In the genomic region with DNA sequence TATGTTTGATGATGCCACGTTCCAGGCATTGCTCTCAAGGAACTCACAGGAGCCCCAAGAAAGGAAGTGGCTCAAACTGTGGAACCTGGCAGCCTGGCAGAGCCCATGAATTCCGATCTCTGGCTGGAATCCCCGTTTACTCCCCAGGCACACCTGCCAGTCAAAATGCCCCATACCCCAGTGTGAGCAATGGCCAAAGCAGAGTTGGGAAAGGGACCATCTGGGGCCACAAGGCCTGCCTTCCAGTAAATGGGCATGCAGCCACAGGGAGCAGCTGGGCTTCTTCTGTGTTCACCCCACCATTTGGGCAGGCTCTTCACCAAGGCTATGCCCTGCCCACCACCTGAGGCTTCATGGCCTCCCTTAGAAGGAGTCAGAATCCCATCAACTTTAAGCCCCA, we compare ENCODE assay signal across 20 cellular contexts.
DNase-seq lines count a peak whose midpoint lies in the region; ATAC-seq and TF ChIP-seq lines count a peak whose summit lies in the region.
"Had no signal": no experiment of that assay in that cellular context is flagged by ENCODE, and none has a peak within 500 bp of the region (broad histone marks: within the 10 kb centered on the region; RNA-seq: fewer than 3 reads in every experiment).

No MANE protein-coding gene starts in this region.

- H3K4me3 Mint-ChIP-seq in endodermal cell = no peak overlapping the region
- H3K4me3 Mint-ChIP-seq: CD4-positive, CD25-positive, alpha-beta regulatory T cell; HFFc6 had no signal

- peaks cover 0 to 10% of the 10 kb centered on the region in 2 donors for H3K4me1 ChIP-seq in ascending aorta
- H3K4me1 ChIP-seq in thoracic aorta (ENCODE audit: control insufficient read depth in 1 of 2, low read depth in 2 of 2) = peaks cover 0 to 22% of the 10 kb centered on the region in 2 donors
- H3K4me1 ChIP-seq in endodermal cell (ENCODE audit: control insufficient read depth, insufficient read depth, low read length) = no peaks in the 10 kb centered on the region
- H3K4me1 ChIP-seq: BE2C had no signal

- peak; percentile 58 for DNase-seq in G401 (ENCODE audit: low spot score)
- DNase-seq in ascending aorta (ENCODE audit: low spot score in 2 of 2) = no peak
- peak; percentile 44 for DNase-seq in epithelial cell of esophagus (ENCODE audit: low read depth)
- DNase-seq in thoracic aorta (ENCODE audit: low spot score) = no peak
- no peak for DNase-seq in endodermal cell
- DNase-seq in occipital lobe (lab: John Stamatoyannopoulos, UW) = no peak
- DNase-seq: ACHN; BE2C; CD4-positive, CD25-positive, alpha-beta regulatory T cell; CD8-positive, alpha-beta memory T cell; COR-L47; DMS153; DMS79; GF-D8; GOT3; H7; HFFc6 had no signal

- in situ Hi-C loops in G401 (cut with HindIII; ENCODE audit: low sequenced_read_pairs) = no loop called here

- intact Hi-C loops in ascending aorta (cut with DNase I) = no loop called here

- H3K36me3 ChIP-seq in ascending aorta (peaks cover 5 to 21% of the 10 kb centered on the region in 2 donors), thoracic aorta (no peaks in the 10 kb centered on the region), endodermal cell (ENCODE audit: control insufficient read depth, insufficient read depth, low read length) (no peaks in the 10 kb centered on the region)
- H3K36me3 ChIP-seq: BE2C had no signal

- H3K9me3 ChIP-seq in ascending aorta (no peaks in the 10 kb centered on the region), thoracic aorta (no peaks in the 10 kb centered on the region), endodermal cell (ENCODE audit: control insufficient read depth, low read length) (peaks cover 7% of the 10 kb centered on the region)
- H3K9me3 ChIP-seq: BE2C had no signal

- no peak for ATAC-seq in thoracic aorta (ENCODE audit: insufficient number of reproducible peaks, low FRiP score, low read depth)
- no peak for ATAC-seq in HG03045 (IDR thresholded peaks at IDR 0.05; ENCODE audit: unreplicated experiment)
- ATAC-seq: HCT116 had no signal

- H3K27ac ChIP-seq in ascending aorta (peak overlapping the region; percentile 32 to 44), thoracic aorta (peak overlapping the region; percentile 51 to 58), endodermal cell (ENCODE audit: low read depth, low read length) (no peak overlapping the region)

- 90 to 94% methylated on average over 2 to 3 of the region's 3 CpGs for WGBS in endodermal cell (ENCODE audit: insufficient coverage in 1 of 2, insufficient read length in 1 of 2), 2 experiments

- H3K27me3 ChIP-seq in ascending aorta (no peaks in the 10 kb centered on the region), thoracic aorta (replicated peaks; ENCODE audit: insufficient read depth) (no peaks in the 10 kb centered on the region), endodermal cell (ENCODE audit: control insufficient read depth, insufficient read depth, low read length, poor library complexity, severe bottlenecking) (no peaks in the 10 kb centered on the region)
- H3K27me3 ChIP-seq: BE2C had no signal

- no peaks in the 10 kb centered on the region for H3K4me1 Mint-ChIP-seq in endodermal cell
- H3K4me1 Mint-ChIP-seq: CD8-positive, alpha-beta memory T cell had no signal

- H3K36me3 Mint-ChIP-seq in endodermal cell (ENCODE audit: low read depth) = peaks cover 3% of the 10 kb centered on the region
- H3K36me3 Mint-ChIP-seq: CD4-positive, CD25-positive, alpha-beta regulatory T cell; CD8-positive, alpha-beta memory T cell had no signal

- peaks cover 29% of the 10 kb centered on the region for H3K9me3 Mint-ChIP-seq in endodermal cell

- H3K27me3 Mint-ChIP-seq in endodermal cell (ENCODE audit: insufficient read depth) = no peaks in the 10 kb centered on the region
- H3K27me3 Mint-ChIP-seq: CD4-positive, CD25-positive, alpha-beta regulatory T cell; IgD-negative memory B cell had no signal

- no peak overlapping the region for H3K4me3 ChIP-seq in ascending aorta
- no peak overlapping the region for H3K4me3 ChIP-seq in epithelial cell of esophagus (ENCODE audit: low read length)
- H3K4me3 ChIP-seq in thoracic aorta = no peak overlapping the region
- H3K4me3 ChIP-seq in endodermal cell (ENCODE audit: low read length) = no peak overlapping the region

- no peak overlapping the region for H3K9ac ChIP-seq in endodermal cell (ENCODE audit: extremely low read depth, low read length, poor library complexity, severe bottlenecking)

- H3K27ac Mint-ChIP-seq in endodermal cell = no peak overlapping the region
- H3K27ac Mint-ChIP-seq: CD4-positive, CD25-positive, alpha-beta regulatory T cell; HFFc6; IgD-negative memory B cell had no signal

- TF ChIP-seq CTCF in ascending aorta (IDR thresholded peaks at IDR 0.05) = no peak
- no peak for TF ChIP-seq CTCF in epithelial cell of esophagus (IDR thresholded peaks at IDR 0.05; ENCODE audit: insufficient read depth, low read depth, low read length, missing control alignments)
- TF ChIP-seq CTCF in thoracic aorta (IDR thresholded peaks at IDR 0.05) = no peak
- no peak for TF ChIP-seq CTCF in endodermal cell (conservative IDR thresholded peaks at IDR 0.05)

Comparison
In these comparisons a context has a peak if more than half of its experiments do, and no peak if none do; other contexts are left out.
1. DNase-seq: peak in G401 (single experiment) and epithelial cell of esophagus (single experiment); none in ascending aorta (0 of 2), thoracic aorta (single experiment), endodermal cell (single experiment) and occipital lobe (single experiment).